Comparison of ENCODE assay signal across 8 cellular contexts in genomic region chr3:158109295-158109803, GRCh38. TPM values are rescaled to one million over a fixed set of nuclear protein-coding genes. Genes with fewer than 3 reads are reported as not detected.
DNase-seq lines count a peak whose midpoint lies in the region; ATAC-seq, FAIRE-seq and TF ChIP-seq lines count a peak whose summit lies in the region.

No MANE protein-coding gene starts in this region.

- FAIRE-seq in keratinocyte (lab: Jason Lieb, UNC): no peak

- BruUV-seq in Calu3 (replicated peaks; lab: Mats Ljungman, UMichigan): no TSS peak

- no peak for TF ChIP-seq EP300 in transverse colon (IDR thresholded peaks at IDR 0.05; ENCODE audit: low read depth)

- H3K27me3 ChIP-seq in keratinocyte (ENCODE audit: control insufficient read depth, extremely low read depth, insufficient read depth, low read length) (peaks cover 48% of the 10 kb centered on the region), transverse colon (peaks cover 52% of the 10 kb centered on the region)

- no peak for DNase-seq in Calu3
- no peak for DNase-seq in HEK293T (ENCODE audit: extremely low spot score)
- no peak for DNase-seq in keratinocyte (ENCODE audit: low read depth, low spot score)
- DNase-seq in transverse colon: no peak
- no peak for DNase-seq in GM19238 (ENCODE audit: insufficient read length, low spot score)
- DNase-seq in hepatic stellate cell (ENCODE audit: low spot score): no peak
- DNase-seq in activated CD4-positive, alpha-beta T cell treated with anti-CD3 and anti-CD28 coated beads for 48 hours: no peak

- H3K9me1 ChIP-seq in keratinocyte (ENCODE audit: control insufficient read depth, extremely low read depth, insufficient read depth, low read length): no peaks in the 10 kb centered on the region

- intact Hi-C loops in Calu3 (cut with micrococcal nuclease; ENCODE audit: unreplicated experiment) (loop anchor here (5.0 kb wide), 1 partner anchor 323 kb away; no protein-coding TSS in a partner anchor), transverse colon (cut with DNase I; ENCODE audit: low total_unique reads) (no loop called here)

- peaks cover under 1% of the 10 kb centered on the region for H3K9me3 Mint-ChIP-seq in Calu3 (ENCODE audit: low read depth, unreplicated experiment)
- no peaks in the 10 kb centered on the region for H3K9me3 Mint-ChIP-seq in activated T-helper 17 cell treated with anti-CD3 and anti-CD28 coated beads, Interleukin-2, amount 50 U/mL, for 72 hours

- H3K27me3 Mint-ChIP-seq in Calu3 (ENCODE audit: unreplicated experiment): peaks cover 21% of the 10 kb centered on the region
- peaks cover 37% of the 10 kb centered on the region for H3K27me3 Mint-ChIP-seq in activated T-helper 17 cell treated with anti-CD3 and anti-CD28 coated beads, Interleukin-2, amount 50 U/mL, for 72 hours

- peaks cover 27% of the 10 kb centered on the region for H3K79me2 ChIP-seq in keratinocyte (ENCODE audit: control insufficient read depth, insufficient read depth, low read length)

- peak overlapping the region; percentile 91 for H3K4me2 ChIP-seq in keratinocyte (ENCODE audit: control insufficient read depth, extremely low read depth, insufficient read depth, low read depth, low read length)

- peak overlapping the region; percentile 84 for H3K27ac Mint-ChIP-seq in Calu3 (ENCODE audit: unreplicated experiment)
- peak overlapping the region; percentile 95 for H3K27ac Mint-ChIP-seq in activated T-helper 17 cell treated with anti-CD3 and anti-CD28 coated beads, Interleukin-2, amount 50 U/mL, for 72 hours

- H3K36me3 Mint-ChIP-seq in Calu3 (ENCODE audit: insufficient read depth, unreplicated experiment): peaks cover 50% of the 10 kb centered on the region
- peaks cover 15% of the 10 kb centered on the region for H3K36me3 Mint-ChIP-seq in activated T-helper 17 cell treated with anti-CD3 and anti-CD28 coated beads, Interleukin-2, amount 50 U/mL, for 72 hours (ENCODE audit: low read depth)

- H2AFZ ChIP-seq in keratinocyte (ENCODE audit: control insufficient read depth, low read length): peak overlapping the region; percentile 99

- H3K36me3 ChIP-seq in keratinocyte (ENCODE audit: control insufficient read depth in 2 of 2, extremely low read depth in 1 of 2, insufficient read depth in 2 of 2, low read length in 2 of 2) (no peaks in the 10 kb centered on the region), transverse colon (no peaks in the 10 kb centered on the region)

- peaks cover 3% of the 10 kb centered on the region for H3K4me1 ChIP-seq in keratinocyte (ENCODE audit: control insufficient read depth, extremely low read depth, insufficient read depth, low read length)
- H3K4me1 ChIP-seq in transverse colon: peaks cover 17 to 55% (median 32%) of the 10 kb centered on the region in 4 donors

- H3K9me3 ChIP-seq in keratinocyte (ENCODE audit: control insufficient read depth, low read depth, low read length) (no peaks in the 10 kb centered on the region), transverse colon (no peaks in the 10 kb centered on the region)

- peak overlapping the region; percentile 83 for H3K4me3 Mint-ChIP-seq in Calu3 (ENCODE audit: low read depth, unreplicated experiment)
- H3K4me3 Mint-ChIP-seq in activated T-helper 17 cell treated with anti-CD3 and anti-CD28 coated beads, Interleukin-2, amount 50 U/mL, for 72 hours: peak overlapping the region; percentile 100

- no peak for TF ChIP-seq POLR2A in transverse colon (IDR thresholded peaks at IDR 0.05)

- no peak for TF ChIP-seq CTCF in Calu3 (IDR thresholded peaks at IDR 0.05; ENCODE audit: unreplicated experiment)
- no peak for TF ChIP-seq CTCF in keratinocyte (optimal IDR thresholded peaks at IDR 0.05 in 1 of 3, IDR thresholded peaks at IDR 0.05 in 1 of 3, conservative IDR thresholded peaks at IDR 0.05 in 1 of 3; ENCODE audit: extremely low read depth in 1 of 3, insufficient read depth in 2 of 3, low read length in 3 of 3)
- TF ChIP-seq CTCF in transverse colon (IDR thresholded peaks at IDR 0.05): no peak

- in situ Hi-C loops in transverse colon (cut with MboI; ENCODE audit: low pct_ligation_motif_present in 1 of 4, low pct_unique_long_range_greater_than_20kb in 1 of 4, low sequenced_read_pairs in 3 of 4): no loop called here

- H3K4me3 ChIP-seq in keratinocyte (ENCODE audit: control insufficient read depth in 2 of 3, extremely low read depth in 1 of 3, insufficient read depth in 2 of 3, low read depth in 1 of 3, low read length in 3 of 3) (peak overlapping the region; percentile 75 to 97 (median 95)), transverse colon (peak overlapping the region; percentile 62 to 93 (median 76))

- H3K4me1 Mint-ChIP-seq in Calu3 (ENCODE audit: low read depth, unreplicated experiment): peaks cover 39% of the 10 kb centered on the region
- H3K4me1 Mint-ChIP-seq in activated T-helper 17 cell treated with anti-CD3 and anti-CD28 coated beads, Interleukin-2, amount 50 U/mL, for 72 hours: peaks cover 25% of the 10 kb centered on the region

- 8 to 17% methylated on average over 6 to 9 of the region's 9 CpGs for WGBS in transverse colon (ENCODE audit: low coverage in 1 of 2), 2 donors

- H3K27ac ChIP-seq in keratinocyte (ENCODE audit: control insufficient read depth, insufficient read depth, low read length): peak overlapping the region; percentile 84
- H3K27ac ChIP-seq in transverse colon: peak overlapping the region in 3 of 4 donors; percentile 85 to 87 (median 87)

- peak overlapping the region; percentile 93 for H3K9ac ChIP-seq in keratinocyte (ENCODE audit: control insufficient read depth, extremely low read depth, insufficient read depth, low read length)

- POLR2A ChIA-PET in HEK293T (lab: Yijun Ruan, JAX): interaction anchor here (0.6 to 1.6 kb wide), 5 partner anchors 17 to 949 kb away, joined by 3 to 5 read pairs (median 4); partner anchors contain the start of gene CCNL1

- peak; percentile 22 for ATAC-seq in activated T-helper 17 cell treated with anti-CD3 and anti-CD28 coated beads, Interleukin-2, amount 50 U/mL, for 72 hours (replicated peaks)

- no peaks in the 10 kb centered on the region for H4K20me1 ChIP-seq in keratinocyte (ENCODE audit: control insufficient read depth, extremely low read depth, insufficient read depth, low read length)

- CTCF ChIA-PET in Calu3 (lab: Charles Lee) (interaction anchor here (0.6 to 2.3 kb wide), 12 partner anchors 12 to 1474 kb away, joined by 3 to 11 read pairs (median 4); no protein-coding TSS in a partner anchor), HEK293T (lab: Yijun Ruan, JAX) (interaction anchor here (0.6 kb wide), 1 partner anchor 341 kb away, joined by 3 read pairs; no protein-coding TSS in a partner anchor)

- dilution Hi-C loops in keratinocyte (cut with MboI; ENCODE audit: extremely low pct_ligation_motif_present, low sequenced_read_pairs): no loop called here

TF ChIP-seq in HEK293T, 16 proteins besides CTCF, POLR2A, EP300 and RAD21:
- TF ChIP-seq PKNOX1 (IDR thresholded peaks at IDR 0.05) (peak; percentile 96), SP1 (IDR thresholded peaks at IDR 0.05) (no peak), TARDBP (IDR thresholded peaks at IDR 0.05) (no peak)

RNA-seq across cellular contexts. Expression of gene RSRC1, which starts 0.5 kb away (rescaled TPM):
- total RNA-seq in Calu3 (2022): 81.3 and 82.1 TPM in 2 replicates
- total RNA-seq in activated T-helper 17 cell treated with anti-CD3 and anti-CD28 coated beads, Interleukin-2, amount 50 U/mL, for 72 hours: 10 to 100 TPM; 28.2 to 32.4 TPM
- polyA plus RNA-seq in keratinocyte: 6.1 to 11.7 TPM (median 11.1 TPM) in 3 replicates
- 61.1 TPM for polyA plus RNA-seq in keratinocyte (2011; ENCODE audit: low read depth)
- polyA plus RNA-seq in keratinocyte (2011; cell fraction: cytosol; rRNA removed): 7.1 and 10.4 TPM in 2 replicates
- polyA plus RNA-seq in keratinocyte (2011; cell fraction: nucleus; rRNA removed): 6.3 and 7.3 TPM in 2 replicates
- 19.4 and 25.8 TPM in 2 replicates for polyA plus RNA-seq in keratinocyte (2012; ENCODE audit: low replicate concordance)
- 1.3 to 16.7 TPM (median 7.5 TPM) in 3 replicates for polyA minus RNA-seq in keratinocyte
- 14.0 TPM for polyA minus RNA-seq in keratinocyte (2011; cell fraction: cytosol; rRNA and poly(A)+ RNA removed)
- polyA minus RNA-seq in keratinocyte (2011; cell fraction: nucleus; rRNA and poly(A)+ RNA removed): 19.4 and 30.3 TPM in 2 replicates
- total RNA-seq in transverse colon: 10 to 100 TPM in 3 of 4 donors, 1 to 10 TPM in 1; 5.6 to 65.1 (median 37.1) TPM

RNA-seq across cellular contexts. Expression of gene SHOX2, which starts 3.1 kb away (rescaled TPM):
- total RNA-seq in Calu3 (2022) (11.8 and 14.7 TPM in 2 replicates), transverse colon (under 1 TPM in 2 of 4 donors, not detected in 2; 0.16 to 0.27 TPM)
- total RNA-seq in activated T-helper 17 cell treated with anti-CD3 and anti-CD28 coated beads, Interleukin-2, amount 50 U/mL, for 72 hours: not detected
- 0.05 to 0.10 TPM (median 0.08 TPM) in 3 replicates for polyA plus RNA-seq in keratinocyte
- polyA plus RNA-seq in keratinocyte (2011; ENCODE audit: low read depth): not detected
- 0.04 and 0.06 TPM in 2 replicates for polyA plus RNA-seq in keratinocyte (2011; cell fraction: cytosol; rRNA removed)
- polyA plus RNA-seq in keratinocyte (2011; cell fraction: nucleus; rRNA removed): 0.22 and 0.47 TPM in 2 replicates
- 0.05 TPM in 1 of 2 replicates, not detected in the other for polyA plus RNA-seq in keratinocyte (2012; ENCODE audit: low replicate concordance)
- not detected in 3 replicates for polyA minus RNA-seq in keratinocyte
- not detected for polyA minus RNA-seq in keratinocyte (2011; cell fraction: cytosol; rRNA and poly(A)+ RNA removed)
- polyA minus RNA-seq in keratinocyte (2011; cell fraction: nucleus; rRNA and poly(A)+ RNA removed): not detected in 2 replicates

Comparison
In these comparisons a context has a peak if more than half of its experiments do, and no peak if none do; other contexts are left out.
1. RNA of gene SHOX2, which starts 3.1 kb away (total RNA-seq): 11.8 to 14.7 TPM in Calu3; 0.16 to 0.27 TPM in transverse colon and not detected in activated T-helper 17 cell treated with anti-CD3 and anti-CD28 coated beads, Interleukin-2, amount 50 U/mL, for 72 hours; every median in the first group is over 10 times any median in the second.